In genomic region chr11:130550160-130550559, GRCh38 we compare ENCODE assay signal across 24 cellular contexts.
"Had no signal": no experiment of that assay in that cellular context is flagged by ENCODE, and none has a peak within 500 bp of the region (broad histone marks: within the 10 kb centered on the region; RNA-seq: fewer than 3 reads in every experiment).

No MANE protein-coding gene starts in this region.

- FAIRE-seq: astrocyte, K562 had no signal

- H2AFZ ChIP-seq: PC-9 had no signal

- H3K4me2 ChIP-seq: PC-9 had no signal

- H3K27ac ChIP-seq: PC-9, VCaP had no signal

- DNase-seq: activated CD4-positive, alpha-beta memory T cell treated with anti-CD3 and anti-CD28 coated beads for 36 hours; activated CD4-positive, alpha-beta T cell treated with anti-CD3 and anti-CD28 coated beads, Interleukin-2, amount 10 ng/mL, durations not matched to agents 7 days and 5 days; activated CD4-positive, CD25-positive, alpha-beta regulatory T cell; activated CD8-positive, alpha-beta memory T cell treated with anti-CD3 and anti-CD28 coated beads for 24 hours; activated effector memory CD4-positive, alpha-beta T cell treated with anti-CD3 and anti-CD28 coated beads, Interleukin-2, amount 50 U/mL, for 16 hours; activated naive CD4-positive, alpha-beta T cell treated with Interleukin-2 at 50 U/mL for 16 hours; activated naive CD8-positive, alpha-beta T cell treated with anti-CD3 and anti-CD28 coated beads, Interleukin-2, amount 50 U/mL, for 24 hours; activated T-cell treated with anti-CD3 and anti-CD28 coated beads, Interleukin-2, amount 50 U/mL, for 4 hours; amygdala; Karpas-422; MM.1S; NCI-H146; NCI-H2029; NCI-H2107; NCI-H446; NCI-H524; PC-9; SIG-M5; T-helper 17 cell; T-helper 9 cell had no signal

- ATAC-seq: activated naive CD4-positive, alpha-beta T cell treated with anti-CD3 and anti-CD28 coated beads, Interleukin-2, amount 50 U/mL, for 72 hours; activated naive CD8-positive, alpha-beta T cell treated with anti-CD3 and anti-CD28 coated beads, Interleukin-2, amount 50 U/mL, for 24 hours; activated T-cell treated with anti-CD3 and anti-CD28 coated beads, Interleukin-2, amount 50 U/mL, for 4 hours; K562; T-helper 17 cell had no signal

- H3K4me3 ChIP-seq: K562, PC-9 had no signal
